7 cellular contexts compared by ENCODE assay signal in the genomic region with DNA sequence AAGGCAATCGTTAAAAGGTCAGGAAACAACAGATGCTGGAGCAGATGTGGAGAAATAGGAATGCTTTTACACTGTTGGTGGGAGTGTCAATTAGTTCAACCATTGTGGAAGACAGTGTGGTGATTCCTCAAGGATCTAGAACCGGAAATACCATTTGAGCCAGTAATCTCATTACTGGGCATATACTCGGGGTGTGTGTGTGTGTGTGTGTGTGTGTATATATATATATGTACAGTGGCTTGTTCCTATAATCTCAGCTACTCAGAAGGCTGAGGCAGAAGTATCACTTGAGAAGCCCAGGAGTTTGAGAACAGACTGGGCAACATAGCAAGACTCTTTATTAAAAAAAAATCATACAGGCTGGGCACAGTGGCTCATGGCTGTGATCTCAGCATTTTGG. TPM values are rescaled to one million over a fixed set of nuclear protein-coding genes. Genes with fewer than 3 reads are reported as not detected.
A peak's percentile ranks its signal among the peaks of the same experiment; 100 is the strongest.
DNase-seq lines count a peak whose midpoint lies in the region; FAIRE-seq and TF ChIP-seq lines count a peak whose summit lies in the region.
"Not testable (repeated sequence)": the region's sequence is repeated elsewhere in the genome, so short reads cannot be mapped to it uniquely, and the experiment has no call there.

No MANE protein-coding gene starts in this region.

- H3K36me3 Mint-ChIP-seq in astrocyte (ENCODE audit: low read depth, unreplicated experiment); endothelial cell (ENCODE audit: low read depth, unreplicated experiment): not testable (repeated sequence)

- intact Hi-C loops in A673 (cut with micrococcal nuclease; ENCODE audit: unreplicated experiment): not testable (repeated sequence)

- not testable (repeated sequence) for H3K4me1 ChIP-seq in A673 (ENCODE audit: insufficient read depth, low read length, poor library complexity, severe bottlenecking); SJCRH30; astrocyte (ENCODE audit: insufficient read depth, low read length)

- not testable (repeated sequence) for H3K36me3 ChIP-seq in A673 (ENCODE audit: insufficient read depth, low read length, poor library complexity, severe bottlenecking); SJCRH30; astrocyte (ENCODE audit: insufficient read depth, low read length)

- H2AFZ ChIP-seq in astrocyte (ENCODE audit: low read depth, low read length): not testable (repeated sequence)

- not testable (repeated sequence) for H3K27ac Mint-ChIP-seq in astrocyte (ENCODE audit: unreplicated experiment); endothelial cell (ENCODE audit: unreplicated experiment)

- not testable (repeated sequence) for H3K9me3 Mint-ChIP-seq in astrocyte (ENCODE audit: unreplicated experiment); endothelial cell (ENCODE audit: unreplicated experiment)

- not testable (repeated sequence) for H3K4me3 Mint-ChIP-seq in astrocyte (ENCODE audit: unreplicated experiment)
- peak overlapping the region; percentile 30 for H3K4me3 Mint-ChIP-seq in endothelial cell (ENCODE audit: unreplicated experiment)

- DNase-seq in A673 (ENCODE audit: low spot score): peak; percentile 72
- DNase-seq in EL: peak; percentile 57
- peak; percentile 8 for DNase-seq in GM04504 (ENCODE audit: low read depth)
- peak; percentile 3 to 7 for DNase-seq in SJCRH30
- peak; percentile 26 for DNase-seq in astrocyte (ENCODE audit: low read depth)
- not testable (repeated sequence) for DNase-seq in endothelial cell (ENCODE audit: low spot score)
- peak; percentile 4 for DNase-seq in foreskin melanocyte

- H3K9ac ChIP-seq in astrocyte (ENCODE audit: low read length): not testable (repeated sequence)

- CTCF ChIA-PET in A673 (lab: Charles Lee): not testable (repeated sequence)

- not testable (repeated sequence) for H3K4me3 ChIP-seq in A673 (ENCODE audit: low read depth, low read length, poor library complexity, severe bottlenecking); SJCRH30; astrocyte (ENCODE audit: insufficient read depth, low read depth, low read length)

- not testable (repeated sequence) for H3K4me1 Mint-ChIP-seq in astrocyte (ENCODE audit: low read depth, unreplicated experiment); endothelial cell (ENCODE audit: unreplicated experiment)

- BruUV-seq in A673 (replicated peaks; lab: Mats Ljungman, UMichigan): not testable (repeated sequence)

- FAIRE-seq in astrocyte (lab: Jason Lieb, UNC): not testable (repeated sequence)

- not testable (repeated sequence) for H3K4me2 ChIP-seq in astrocyte (ENCODE audit: low read length)

- not testable (repeated sequence) for TF ChIP-seq CTCF in A673 (conservative IDR thresholded peaks at IDR 0.05; ENCODE audit: low read depth, low read length); astrocyte (IDR thresholded peaks at IDR 0.05; ENCODE audit: insufficient read depth, low read depth, low read length); endothelial cell (IDR thresholded peaks at IDR 0.05; ENCODE audit: unreplicated experiment)

- H3K27ac ChIP-seq in A673 (ENCODE audit: low read depth, low read length, poor library complexity, severe bottlenecking); SJCRH30; astrocyte (ENCODE audit: low read depth, low read length): not testable (repeated sequence)

- H3K79me2 ChIP-seq in astrocyte (ENCODE audit: insufficient read depth, low read length): not testable (repeated sequence)

- H3K27me3 Mint-ChIP-seq in astrocyte (ENCODE audit: low read depth, unreplicated experiment); endothelial cell (ENCODE audit: unreplicated experiment): not testable (repeated sequence)

- H3K27me3 ChIP-seq in A673 (replicated peaks; ENCODE audit: insufficient read depth, low read depth, low read length, poor library complexity); SJCRH30; astrocyte (ENCODE audit: insufficient read depth, low read length): not testable (repeated sequence)

- not testable (repeated sequence) for H4K20me1 ChIP-seq in astrocyte (ENCODE audit: insufficient read depth, low read length)

- POLR2A ChIA-PET in A673 (lab: Charles Lee; ENCODE audit: low non-redundant PET): not testable (repeated sequence)

- not testable (repeated sequence) for H3K9me3 ChIP-seq in A673 (ENCODE audit: low read depth, low read length, poor library complexity, severe bottlenecking); SJCRH30 (replicated peaks); astrocyte (ENCODE audit: insufficient read depth, low read depth, low read length)

RNA-seq across cellular contexts. Expression of a gene that starts 24.0 kb away (rescaled TPM):
- 16.4 and 21.6 TPM in 2 replicates for total RNA-seq in A673 (2021)
- total RNA-seq in SJCRH30 (2014; rRNA removed; shearing (Covaris generic)): 22.7 and 27.3 TPM in 2 replicates
- total RNA-seq in astrocyte: 15.3 and 20.0 TPM in 2 replicates
- total RNA-seq in endothelial cell (ENCODE audit: unreplicated experiment): 32.9 TPM
